ENCODE assay signal across 1 cellular context in genomic region chr7:73452999-73453635, GRCh38.
TF ChIP-seq lines count a peak whose summit lies in the region.

No MANE protein-coding gene starts in this region.

TF ChIP-seq in HepG2, 621 proteins besides CTCF, POLR2A, EP300 and RAD21 (continued from another document):
- TF ChIP-seq NR2F6 (IDR thresholded peaks at IDR 0.05) (no peak; the same call in 1 of the 2 replicates), NR2F6 (CRISPR knock-in tag; IDR thresholded peaks at IDR 0.05) (0 out of 2 replicates have a peak, but pooled peaks have one; percentile 37), STAG1 (CRISPR knock-in tag; IDR thresholded peaks at IDR 0.05) (peak; percentile 26), ZBTB7B (CRISPR knock-in tag; IDR thresholded peaks at IDR 0.05) (no peak), SOX6 (IDR thresholded peaks at IDR 0.05) (no peak), SOX6 (CRISPR knock-in tag; IDR thresholded peaks at IDR 0.05) (no peak), NKX3-1 (CRISPR knock-in tag; IDR thresholded peaks at IDR 0.05) (no peak), PCBP1 (IDR thresholded peaks at IDR 0.05; ENCODE audit: borderline replicate concordance, low read depth, low read length) (no peak), ZNF431 (CRISPR knock-in tag; IDR thresholded peaks at IDR 0.05; ENCODE audit: borderline replicate concordance, low read depth) (no peak), HNRNPLL (IDR thresholded peaks at IDR 0.05; ENCODE audit: low read depth, low read length, poor library complexity, severe bottlenecking) (no peak), ZNF691 (CRISPR knock-in tag; IDR thresholded peaks at IDR 0.05; ENCODE audit: borderline replicate concordance, low read depth) (no peak), ZNF160 (CRISPR knock-in tag; IDR thresholded peaks at IDR 0.05) (no peak), KLF9 (CRISPR knock-in tag; IDR thresholded peaks at IDR 0.05; ENCODE audit: low read depth) (no peak), MAFG (CRISPR knock-in tag; IDR thresholded peaks at IDR 0.05) (no peak), ZNF333 (CRISPR knock-in tag; IDR thresholded peaks at IDR 0.05; ENCODE audit: borderline replicate concordance) (no peak), BCLAF1 (IDR thresholded peaks at IDR 0.05) (no peak), ZNF260 (CRISPR knock-in tag; IDR thresholded peaks at IDR 0.05; ENCODE audit: borderline replicate concordance, low read depth) (no peak), NFIC (IDR thresholded peaks at IDR 0.05; ENCODE audit: low read length) (peak; percentile 30; the same call in 1 of the 2 replicates), HINFP (CRISPR knock-in tag; IDR thresholded peaks at IDR 0.05; ENCODE audit: low read depth) (no peak), ZNF672 (CRISPR knock-in tag; IDR thresholded peaks at IDR 0.05) (no peak), MNT (IDR thresholded peaks at IDR 0.05) (no peak), ATF1 (CRISPR knock-in tag; IDR thresholded peaks at IDR 0.05) (no peak), SRY (CRISPR knock-in tag; IDR thresholded peaks at IDR 0.05) (no peak)
